In the genomic region with DNA sequence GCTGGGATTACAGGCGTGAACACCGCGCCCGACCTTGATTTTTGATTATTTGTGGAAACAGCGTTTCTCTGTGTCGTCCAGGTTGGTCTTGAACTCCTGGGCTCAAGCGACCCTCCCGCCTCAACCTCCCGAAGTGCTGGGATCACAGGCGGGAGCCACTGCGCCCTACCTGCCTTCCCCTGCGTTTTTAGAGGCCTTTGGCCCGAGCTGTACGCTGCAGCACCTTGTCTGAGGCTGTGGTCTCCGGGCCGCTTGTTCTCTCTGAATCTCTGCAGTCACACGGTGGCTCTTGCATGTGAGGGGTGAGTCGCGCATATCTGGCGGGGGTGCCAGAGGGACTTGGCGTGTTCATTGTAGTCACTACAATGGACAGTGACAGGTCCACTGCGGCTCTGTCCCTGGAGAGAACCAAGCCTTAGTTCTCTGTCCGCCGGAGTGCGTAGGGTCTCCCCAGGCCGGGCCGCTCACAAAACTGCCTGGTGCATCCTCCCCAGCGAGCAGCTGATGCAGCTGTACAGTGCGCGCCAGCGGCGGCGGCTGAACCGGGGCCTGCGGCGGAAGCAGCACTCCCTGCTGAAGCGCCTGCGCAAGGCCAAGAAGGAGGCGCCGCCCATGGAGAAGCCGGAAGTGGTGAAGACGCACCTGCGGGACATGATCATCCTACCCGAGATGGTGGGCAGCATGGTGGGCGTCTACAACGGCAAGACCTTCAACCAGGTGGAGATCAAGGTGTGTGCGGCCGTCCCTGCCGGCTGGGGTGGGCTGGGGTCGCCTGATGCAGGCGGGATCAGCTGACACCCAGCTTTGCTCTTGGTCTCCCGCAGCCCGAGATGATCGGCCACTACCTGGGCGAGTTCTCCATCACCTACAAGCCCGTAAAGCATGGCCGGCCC, we compare ENCODE assay signal across 1 cellular context.
TF ChIP-seq lines count a peak whose summit lies in the region.

No MANE protein-coding gene starts in this region.

TF ChIP-seq in K562, 482 proteins besides CTCF, POLR2A, EP300 and RAD21 (continued from another document):
- TF ChIP-seq RBBP5 (IDR thresholded peaks at IDR 0.05; ENCODE audit: borderline replicate concordance, insufficient read depth, low read length, poor library complexity, severe bottlenecking) (peak; percentile 44), MAZ (CRISPR knock-in tag; conservative IDR thresholded peaks at IDR 0.05 in 1 of 2, IDR thresholded peaks at IDR 0.05 in 1 of 2) (peak in 1 of 2 experiments; percentile 40; a peak in 2 of 4 replicates), DACH1 (IDR thresholded peaks at IDR 0.05; ENCODE audit: partially characterized antibody) (peak; percentile 46), SP1 (CRISPR knock-in tag; IDR thresholded peaks at IDR 0.05) (peak; percentile 31), ZNF12 (CRISPR knock-in tag; IDR thresholded peaks at IDR 0.05) (peak; percentile 67; the same call in 1 of the 2 replicates), RBM22 (IDR thresholded peaks at IDR 0.05; ENCODE audit: low read depth, low read length, poor library complexity, severe bottlenecking) (peak; percentile 37), GABPA (tag; conservative IDR thresholded peaks at IDR 0.05; ENCODE audit: low read depth) (peak; percentile 66)
- TF ChIP-seq, protein P1, sequence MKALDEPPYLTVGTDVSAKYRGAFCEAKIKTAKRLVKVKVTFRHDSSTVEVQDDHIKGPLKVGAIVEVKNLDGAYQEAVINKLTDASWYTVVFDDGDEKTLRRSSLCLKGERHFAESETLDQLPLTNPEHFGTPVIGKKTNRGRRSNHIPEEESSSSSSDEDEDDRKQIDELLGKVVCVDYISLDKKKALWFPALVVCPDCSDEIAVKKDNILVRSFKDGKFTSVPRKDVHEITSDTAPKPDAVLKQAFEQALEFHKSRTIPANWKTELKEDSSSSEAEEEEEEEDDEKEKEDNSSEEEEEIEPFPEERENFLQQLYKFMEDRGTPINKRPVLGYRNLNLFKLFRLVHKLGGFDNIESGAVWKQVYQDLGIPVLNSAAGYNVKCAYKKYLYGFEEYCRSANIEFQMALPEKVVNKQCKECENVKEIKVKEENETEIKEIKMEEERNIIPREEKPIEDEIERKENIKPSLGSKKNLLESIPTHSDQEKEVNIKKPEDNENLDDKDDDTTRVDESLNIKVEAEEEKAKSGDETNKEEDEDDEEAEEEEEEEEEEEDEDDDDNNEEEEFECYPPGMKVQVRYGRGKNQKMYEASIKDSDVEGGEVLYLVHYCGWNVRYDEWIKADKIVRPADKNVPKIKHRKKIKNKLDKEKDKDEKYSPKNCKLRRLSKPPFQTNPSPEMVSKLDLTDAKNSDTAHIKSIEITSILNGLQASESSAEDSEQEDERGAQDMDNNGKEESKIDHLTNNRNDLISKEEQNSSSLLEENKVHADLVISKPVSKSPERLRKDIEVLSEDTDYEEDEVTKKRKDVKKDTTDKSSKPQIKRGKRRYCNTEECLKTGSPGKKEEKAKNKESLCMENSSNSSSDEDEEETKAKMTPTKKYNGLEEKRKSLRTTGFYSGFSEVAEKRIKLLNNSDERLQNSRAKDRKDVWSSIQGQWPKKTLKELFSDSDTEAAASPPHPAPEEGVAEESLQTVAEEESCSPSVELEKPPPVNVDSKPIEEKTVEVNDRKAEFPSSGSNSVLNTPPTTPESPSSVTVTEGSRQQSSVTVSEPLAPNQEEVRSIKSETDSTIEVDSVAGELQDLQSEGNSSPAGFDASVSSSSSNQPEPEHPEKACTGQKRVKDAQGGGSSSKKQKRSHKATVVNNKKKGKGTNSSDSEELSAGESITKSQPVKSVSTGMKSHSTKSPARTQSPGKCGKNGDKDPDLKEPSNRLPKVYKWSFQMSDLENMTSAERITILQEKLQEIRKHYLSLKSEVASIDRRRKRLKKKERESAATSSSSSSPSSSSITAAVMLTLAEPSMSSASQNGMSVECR (CRISPR knock-in tag; IDR thresholded peaks at IDR 0.05): peak; percentile 91
TF ChIP-seq in K562: peak in this region for 43; not testable (repeated sequence) for 439.
